ENCODE assay signal across 8 cellular contexts in the genomic region with DNA sequence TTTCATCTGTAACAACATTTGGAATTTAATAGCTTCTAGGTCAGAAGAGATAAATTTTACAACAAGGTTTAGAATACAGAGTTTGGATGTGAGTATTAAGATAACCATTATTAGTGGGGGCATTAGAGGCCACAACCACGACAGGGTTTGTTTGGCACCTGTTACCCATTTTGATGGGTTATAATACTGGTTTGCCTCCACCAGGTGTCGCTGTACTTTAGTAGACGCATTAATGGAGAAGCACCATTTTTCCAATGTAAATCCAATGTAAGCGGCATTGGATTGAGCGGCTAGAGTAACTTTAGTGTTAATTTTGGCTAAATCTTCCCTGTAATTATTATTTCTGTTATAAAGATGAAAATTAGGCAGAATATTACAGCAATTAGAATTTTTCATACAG.
DNase-seq lines count a peak whose midpoint lies in the region; ATAC-seq and TF ChIP-seq lines count a peak whose summit lies in the region.

No MANE protein-coding gene starts in this region.

- H3K27ac ChIP-seq in Karpas-422 (ENCODE audit: low read length) (no peak overlapping the region), suprapubic skin (no peak overlapping the region)

- ATAC-seq in GM21786 (IDR thresholded peaks at IDR 0.05; ENCODE audit: unreplicated experiment) (no peak), HG03460 (IDR thresholded peaks at IDR 0.05; ENCODE audit: unreplicated experiment) (no peak)

- WGBS in suprapubic skin = 42% methylated on average over 5 of the region's 5 CpGs

- H2AFZ ChIP-seq in Karpas-422 (ENCODE audit: low read length) = no peak overlapping the region

- no peaks in the 10 kb centered on the region for H3K9me2 ChIP-seq in Karpas-422 (replicated peaks; ENCODE audit: insufficient read depth, low read length)

- H3K27me3 ChIP-seq in Karpas-422 (ENCODE audit: low read length) = no peaks in the 10 kb centered on the region
- no peaks in the 10 kb centered on the region for H3K27me3 ChIP-seq in suprapubic skin

- H4K20me1 ChIP-seq in Karpas-422 (ENCODE audit: insufficient read depth, low read depth, low read length) = no peaks in the 10 kb centered on the region

- H3K36me3 ChIP-seq in Karpas-422 (ENCODE audit: insufficient read depth, low read length) (no peaks in the 10 kb centered on the region), suprapubic skin (no peaks in the 10 kb centered on the region)

- H3K4me3 Mint-ChIP-seq in osteocyte (ENCODE audit: unreplicated experiment) = no peak overlapping the region

- in situ Hi-C loops in astrocyte of the cerebellum (cut with HindIII; ENCODE audit: low sequenced_read_pairs) = no loop called here

- no peak overlapping the region for H3K27ac Mint-ChIP-seq in osteocyte (ENCODE audit: unreplicated experiment)

- H3K9me3 ChIP-seq in Karpas-422 (ENCODE audit: low read length) = no peaks in the 10 kb centered on the region
- H3K9me3 ChIP-seq in suprapubic skin = no peaks in the 10 kb centered on the region

- H3K36me3 Mint-ChIP-seq in osteocyte (ENCODE audit: unreplicated experiment) = no peaks in the 10 kb centered on the region

- no peak overlapping the region for H3K4me2 ChIP-seq in Karpas-422 (ENCODE audit: low read depth, low read length, poor library complexity, severe bottlenecking)

- H3K9me3 Mint-ChIP-seq in osteocyte (ENCODE audit: unreplicated experiment) = no peaks in the 10 kb centered on the region

- H3K4me1 Mint-ChIP-seq in osteocyte (ENCODE audit: unreplicated experiment) = no peaks in the 10 kb centered on the region

- H3K4me3 ChIP-seq in Karpas-422 (ENCODE audit: low read length) (no peak overlapping the region), astrocyte of the cerebellum (ENCODE audit: low read depth, low read length) (no peak overlapping the region), suprapubic skin (no peak overlapping the region)

- no peaks in the 10 kb centered on the region for H3K79me2 ChIP-seq in Karpas-422 (ENCODE audit: low read length)

- TF ChIP-seq CTCF in astrocyte of the cerebellum (IDR thresholded peaks at IDR 0.05; ENCODE audit: low read depth, low read length, missing control alignments) = peak; percentile 59
- TF ChIP-seq CTCF in osteocyte (IDR thresholded peaks at IDR 0.05) = peak; percentile 61
- no peak for TF ChIP-seq CTCF in suprapubic skin (IDR thresholded peaks at IDR 0.05)

- H3K9ac ChIP-seq in Karpas-422 (ENCODE audit: low read length) = no peak overlapping the region

- H3K27me3 Mint-ChIP-seq in osteocyte (ENCODE audit: unreplicated experiment) = peaks cover 19% of the 10 kb centered on the region

- no peak for TF ChIP-seq EP300 in suprapubic skin (IDR thresholded peaks at IDR 0.05)

- peak; percentile 8 for DNase-seq in stimulated activated CD4-positive, alpha-beta T cell treated with anti-CD3 and anti-CD28 coated beads, Interleukin-4, amount 100 ng/mL, for 24 hours
- no peak for DNase-seq in stimulated activated CD4-positive, alpha-beta T cell treated with anti-CD3 and anti-CD28 coated beads, Interleukin-4, amount 100 ng/mL, for 4 hours
- DNase-seq in Karpas-422 (peak; percentile 79), astrocyte of the cerebellum (ENCODE audit: low read depth) (peak; percentile 2), osteocyte (ENCODE audit: extremely low spot score, unreplicated experiment) (no peak), suprapubic skin (ENCODE audit: low spot score in 2 of 2) (no peak)

- TF ChIP-seq POLR2A in suprapubic skin (IDR thresholded peaks at IDR 0.05) = no peak

- no peaks in the 10 kb centered on the region for H3K4me1 ChIP-seq in Karpas-422 (ENCODE audit: low read length)
- H3K4me1 ChIP-seq in suprapubic skin = no peaks in the 10 kb centered on the region

Comparison
In these comparisons a context has a peak if more than half of its experiments do, and no peak if none do; other contexts are left out.
1. DNase-seq: peak in stimulated activated CD4-positive, alpha-beta T cell treated with anti-CD3 and anti-CD28 coated beads, Interleukin-4, amount 100 ng/mL, for 24 hours (single experiment), Karpas-422 (single experiment) and astrocyte of the cerebellum (single experiment); none in stimulated activated CD4-positive, alpha-beta T cell treated with anti-CD3 and anti-CD28 coated beads, Interleukin-4, amount 100 ng/mL, for 4 hours (0 of 2), osteocyte (single experiment) and suprapubic skin (0 of 2).
2. CTCF ChIP-seq: peak in astrocyte of the cerebellum (single experiment) and osteocyte (single experiment); none in suprapubic skin (0 of 2).